8 cellular contexts compared by ENCODE assay signal in the genomic region with DNA sequence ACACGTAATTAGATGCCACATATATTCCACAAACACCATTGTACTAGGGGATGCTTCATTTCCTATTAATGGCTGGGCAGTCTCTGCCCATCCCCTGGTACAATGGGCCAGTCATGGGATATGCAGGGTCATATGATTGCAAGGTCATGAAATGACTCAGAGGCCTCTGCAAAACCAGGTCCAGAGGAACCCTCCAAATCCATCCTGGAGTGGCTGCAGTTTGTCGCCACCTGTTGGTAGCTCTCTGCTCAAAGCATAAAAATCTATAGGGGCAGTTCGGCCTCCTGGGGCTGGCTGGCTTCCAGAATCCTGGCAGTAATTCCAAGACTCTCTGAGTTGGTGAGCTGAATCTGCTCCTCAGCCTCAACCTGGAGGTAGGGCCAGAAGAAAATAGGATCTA. TPM values are rescaled to one million over a fixed set of nuclear protein-coding genes. Genes with fewer than 3 reads are reported as not detected.
DNase-seq lines count a peak whose midpoint lies in the region; ATAC-seq, FAIRE-seq and TF ChIP-seq lines count a peak whose summit lies in the region.

No MANE protein-coding gene starts in this region.

- intact Hi-C loops in MCF 10A (cut with micrococcal nuclease): no loop called here
- intact Hi-C loops in breast epithelium (cut with DNase I; ENCODE audit: low total_unique reads): no loop called here
- intact Hi-C loops in left cardiac atrium (cut with DNase I): no loop called here

- no peaks in the 10 kb centered on the region for H3K4me1 ChIP-seq in breast epithelium

- no TSS peak for BruUV-seq in MCF 10A (replicated peaks; lab: Mats Ljungman, UMichigan)

- peak; percentile 60 for ATAC-seq in esophagus mucosa
- ATAC-seq in left cardiac atrium: no peak

- H3K4me3 ChIP-seq in breast epithelium: no peak overlapping the region

- no peaks in the 10 kb centered on the region for H3K27me3 ChIP-seq in breast epithelium

- FAIRE-seq in GM12892 (lab: Jason Lieb, UNC): no peak

- no peak overlapping the region for H3K27ac Mint-ChIP-seq in MCF 10A (ENCODE audit: low read depth, unreplicated experiment)

- TF ChIP-seq CTCF in MCF 10A (IDR thresholded peaks at IDR 0.05; ENCODE audit: unreplicated experiment) (peak; percentile 33), breast epithelium (IDR thresholded peaks at IDR 0.05) (no peak)

- no peak overlapping the region for H3K27ac ChIP-seq in breast epithelium

- DNase-seq in MCF 10A (ENCODE audit: unreplicated experiment) (peak; percentile 59), breast epithelium (ENCODE audit: low spot score in 2 of 2) (no peak), GM12892 (ENCODE audit: insufficient read length) (no peak), left cardiac atrium (no peak), 8988T (no peak)
- DNase-seq in activated CD4-positive, alpha-beta T cell treated with anti-CD3 and anti-CD28 coated beads for 24 hours (ENCODE audit: low read depth in 2 of 2): peak; percentile 3 to 9
- DNase-seq in stimulated activated CD4-positive, alpha-beta T cell treated with anti-CD3 and anti-CD28 coated beads, TNF-alpha, amount 100 ng/mL, for 24 hours (ENCODE audit: low read depth in 3 of 3): peak in 2 of 3 experiments; percentile 4 to 12

- TF ChIP-seq POLR2A in breast epithelium (IDR thresholded peaks at IDR 0.05): no peak
- TF ChIP-seq POLR2A in GM12892 (IDR thresholded peaks at IDR 0.05; ENCODE audit: low read depth, low read length): no peak

- H3K9me3 Mint-ChIP-seq in MCF 10A (ENCODE audit: unreplicated experiment): peaks cover 7% of the 10 kb centered on the region

- peaks cover 5% of the 10 kb centered on the region for H3K36me3 Mint-ChIP-seq in MCF 10A (ENCODE audit: insufficient read depth, unreplicated experiment)

- H3K4me1 Mint-ChIP-seq in MCF 10A (ENCODE audit: insufficient read depth, unreplicated experiment): no peaks in the 10 kb centered on the region

- H3K27me3 Mint-ChIP-seq in MCF 10A (ENCODE audit: insufficient read depth, unreplicated experiment): no peaks in the 10 kb centered on the region

- H3K4me3 Mint-ChIP-seq in MCF 10A (ENCODE audit: unreplicated experiment): no peak overlapping the region

- H3K9me3 ChIP-seq in breast epithelium: no peaks in the 10 kb centered on the region

- POLR2A ChIA-PET in MCF 10A (lab: Yijun Ruan, JAX): no interaction called here

- H3K36me3 ChIP-seq in breast epithelium: no peaks in the 10 kb centered on the region

- CTCF ChIA-PET in MCF 10A (lab: Yijun Ruan, JAX): interaction anchor here (0.6 to 1.0 kb wide), 3 partner anchors 10 to 40 kb away, joined by 3 read pairs; no protein-coding TSS in a partner anchor

RNA-seq across cellular contexts. Expression of a gene that starts 22.9 kb away (rescaled TPM):
- total RNA-seq in MCF 10A (2022) (14.2 and 16.1 TPM in 2 replicates), breast epithelium (10 to 100 TPM in 2 of 3 donors, 1 to 10 TPM in 1; 6.2 to 20.3 (median 17.9) TPM), esophagus mucosa (13.9 TPM), left cardiac atrium (10 to 100 TPM; 16.9 to 21.2 TPM)
- polyA plus RNA-seq in GM12892 (2012; ENCODE audit: missing spikeins): 51.7 TPM

RNA-seq across cellular contexts. Expression of a gene that starts 23.4 kb away (rescaled TPM):
- 2.4 and 2.8 TPM in 2 replicates for total RNA-seq in MCF 10A (2022)
- total RNA-seq in breast epithelium: 10 to 100 TPM in 2 of 3 donors, 1 to 10 TPM in 1; 9.8 to 17.0 (median 10.8) TPM
- 1.6 TPM for total RNA-seq in esophagus mucosa
- polyA plus RNA-seq in GM12892 (2012; ENCODE audit: missing spikeins): 14.9 TPM
- total RNA-seq in left cardiac atrium: 1 to 10 TPM; 7.2 to 9.5 TPM

Comparison
In these comparisons a context has a peak if more than half of its experiments do, and no peak if none do; other contexts are left out.
1. DNase-seq: peak in MCF 10A (single experiment), activated CD4-positive, alpha-beta T cell treated with anti-CD3 and anti-CD28 coated beads for 24 hours (2 of 2) and stimulated activated CD4-positive, alpha-beta T cell treated with anti-CD3 and anti-CD28 coated beads, TNF-alpha, amount 100 ng/mL, for 24 hours (2 of 3); none in breast epithelium (0 of 2), GM12892 (single experiment), left cardiac atrium (single experiment) and 8988T (single experiment).